In genomic region chr16:89090669-89091426, GRCh38 we compare ENCODE assay signal across 18 cellular contexts.
"Had no signal": no experiment of that assay in that cellular context is flagged by ENCODE, and none has a peak within 500 bp of the region (broad histone marks: within the 10 kb centered on the region; RNA-seq: fewer than 3 reads in every experiment).

No MANE protein-coding gene starts in this region.

- ATAC-seq: natural killer cell treated with Interleukin-12 subunit alpha and Interleukin-12 subunit beta and Interleukin-15 and Interleukin-18, amount 100 ng/mL, for 72 hours; sciatic nerve had no signal

- H3K27ac Mint-ChIP-seq: activated naive CD8-positive, alpha-beta T cell treated with anti-CD3 and anti-CD28 coated beads, Interleukin-2, amount 10 ng/mL, durations not matched to agents 7 days and 5 days; stimulated activated naive CD8-positive, alpha-beta T cell treated with anti-CD3 and anti-CD28 coated beads, Interleukin-15, Interleukin-2, amounts not matched to agents 100 ng/mL and 50 ng/mL, for 24 hours had no signal

- H3K4me3 Mint-ChIP-seq: activated naive CD8-positive, alpha-beta T cell treated with anti-CD3 and anti-CD28 coated beads, Interleukin-2, amount 10 ng/mL, durations not matched to agents 7 days and 5 days; central memory CD8-positive, alpha-beta T cell; stimulated activated naive CD8-positive, alpha-beta T cell treated with anti-CD3 and anti-CD28 coated beads, Interleukin-15, Interleukin-2, amounts not matched to agents 100 ng/mL and 50 ng/mL, for 24 hours had no signal

- H3K36me3 Mint-ChIP-seq: natural killer cell treated with Interleukin-12 subunit alpha and Interleukin-12 subunit beta and Interleukin-15 and Interleukin-18, amount 100 ng/mL, for 72 hours had no signal

- DNase-seq: activated CD4-positive, alpha-beta T cell treated with anti-CD3 and anti-CD28 coated beads, Interleukin-2, amount 10 ng/mL, durations not matched to agents 24 days and 14 days; activated CD4-positive, CD25-positive, alpha-beta regulatory T cell; activated CD8-positive, alpha-beta memory T cell treated with anti-CD3 and anti-CD28 coated beads for 24 hours; activated gamma-delta T cell treated with Interleukin-2 at 50 U/mL for 16 hours; activated naive CD8-positive, alpha-beta T cell treated with anti-CD3 and anti-CD28 coated beads, Interleukin-2, amount 10 ng/mL, durations not matched to agents 7 days and 5 days; anterior cingulate cortex; brain microvascular endothelial cell; cortex of kidney; effector memory CD4-positive, alpha-beta T cell; foreskin fibroblast; head of caudate nucleus; mesenchymal stem cell; T-helper 2 cell had no signal

- H3K9me3 ChIP-seq: thoracic aorta had no signal

- H3K4me3 ChIP-seq: thoracic aorta had no signal

- H3K36me3 ChIP-seq: brain microvascular endothelial cell, thoracic aorta had no signal

- H3K9me3 Mint-ChIP-seq: activated CD4-positive, alpha-beta T cell treated with anti-CD3 and anti-CD28 coated beads, Interleukin-2, amount 10 ng/mL, durations not matched to agents 24 days and 14 days; activated naive CD8-positive, alpha-beta T cell treated with anti-CD3 and anti-CD28 coated beads, Interleukin-2, amount 10 ng/mL, durations not matched to agents 7 days and 5 days; central memory CD8-positive, alpha-beta T cell; natural killer cell treated with Interleukin-12 subunit alpha and Interleukin-12 subunit beta and Interleukin-15 and Interleukin-18, amount 100 ng/mL, for 72 hours; stimulated activated naive CD8-positive, alpha-beta T cell treated with anti-CD3 and anti-CD28 coated beads, Interleukin-15, Interleukin-2, amounts not matched to agents 100 ng/mL and 50 ng/mL, for 24 hours had no signal

- H3K27ac ChIP-seq: brain microvascular endothelial cell, thoracic aorta had no signal
